24 cellular contexts compared by ENCODE assay signal in the genomic region with DNA sequence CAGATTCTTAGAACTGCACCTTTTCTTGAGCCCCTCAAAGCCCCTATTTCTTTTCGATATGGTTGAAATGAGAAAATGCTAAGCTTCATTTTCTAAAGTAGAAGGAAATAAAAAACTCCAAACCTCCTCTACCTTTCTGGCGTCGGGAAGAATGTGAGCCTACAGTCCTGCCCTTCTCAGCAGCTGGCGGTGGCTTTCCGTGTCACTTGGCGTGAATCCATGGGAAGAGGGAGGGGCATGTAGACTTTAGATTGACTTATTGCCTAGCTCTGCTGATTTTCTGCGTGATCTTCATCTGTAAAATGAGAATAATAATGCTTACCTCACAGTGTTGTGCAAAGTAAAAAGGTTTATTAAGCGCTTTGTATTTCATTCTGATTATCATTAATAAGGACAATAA. TPM values are rescaled to one million over a fixed set of nuclear protein-coding genes. Genes with fewer than 3 reads are reported as not detected.
DNase-seq lines count a peak whose midpoint lies in the region; ATAC-seq and TF ChIP-seq lines count a peak whose summit lies in the region.
"Had no signal": no experiment of that assay in that cellular context is flagged by ENCODE, and none has a peak within 500 bp of the region (broad histone marks: within the 10 kb centered on the region; RNA-seq: fewer than 3 reads in every experiment).

No MANE protein-coding gene starts in this region.

- H3K36me3 ChIP-seq in Karpas-422 (ENCODE audit: insufficient read depth, low read length), result no peaks in the 10 kb centered on the region
- H3K36me3 ChIP-seq in mucosa of descending colon (ENCODE audit: low read depth), result no peaks in the 10 kb centered on the region
- H3K36me3 ChIP-seq: ovary, tibial nerve had no signal

- H3K4me3 ChIP-seq in Karpas-422 (ENCODE audit: low read length), result no peak overlapping the region
- H3K4me3 ChIP-seq in mucosa of descending colon, result no peak overlapping the region
- H3K4me3 ChIP-seq: coronary artery, ovary, SK-N-MC, tibial nerve had no signal

- DNase-seq in Calu3 (peak; percentile 78), Karpas-422 (peak; percentile 16), NCI-H774 (lab: John Stamatoyannopoulos, UW) (peak; percentile 54), mucosa of descending colon (peak; percentile 81 to 97 (median 84)), germinal center (ENCODE audit: low spot score) (no peak), NCI-H128 (lab: John Stamatoyannopoulos, UW; ENCODE audit: unreplicated experiment) (no peak), dermis blood vessel endothelial cell (no peak)
- DNase-seq: activated naive CD8-positive, alpha-beta T cell treated with anti-CD3 and anti-CD28 coated beads, Interleukin-2, amount 10 ng/mL, durations not matched to agents 7 days and 5 days; foreskin fibroblast; GOT3; kidney; naive thymus-derived CD8-positive, alpha-beta T cell; NCI-H1417 treated with DMSO at 0.1 percent for 48 hours; ovary; stimulated activated naive B cell treated with anti-CD40 and anti-IgM and Interleukin-4, amounts not matched to agents 10 μg/mL and 1 μg/mL and 100 μg/mL, for 72 hours had no signal

- TF ChIP-seq CTCF in Calu3 (IDR thresholded peaks at IDR 0.05; ENCODE audit: unreplicated experiment) (no peak), mucosa of descending colon (IDR thresholded peaks at IDR 0.05) (no peak)

- intact Hi-C loops in Calu3 (cut with micrococcal nuclease; ENCODE audit: unreplicated experiment), result no loop called here
- intact Hi-C loops in mucosa of descending colon (cut with DNase I, micrococcal nuclease), result no loop called here

- H3K4me2 ChIP-seq in Karpas-422 (ENCODE audit: low read depth, low read length, poor library complexity, severe bottlenecking), result no peak overlapping the region

- H3K27ac ChIP-seq in Karpas-422 (ENCODE audit: low read length), result no peak overlapping the region
- H3K27ac ChIP-seq: coronary artery, ovary, SK-N-MC, tibial nerve had no signal

- CTCF ChIA-PET in Calu3 (lab: Charles Lee), result interaction anchor here (0.6 to 1.1 kb wide), 3 partner anchors 10 to 207 kb away, joined by 3 to 7 read pairs (median 4); no protein-coding TSS in a partner anchor

- H3K4me1 ChIP-seq in Karpas-422 (ENCODE audit: low read length) (no peaks in the 10 kb centered on the region), mucosa of descending colon (ENCODE audit: low read depth) (peaks cover 5% of the 10 kb centered on the region)
- H3K4me1 ChIP-seq: tibial nerve had no signal

- H3K27me3 Mint-ChIP-seq in Calu3 (ENCODE audit: unreplicated experiment), result no peaks in the 10 kb centered on the region
- H3K27me3 Mint-ChIP-seq: activated naive CD8-positive, alpha-beta T cell treated with anti-CD3 and anti-CD28 coated beads, Interleukin-2, amount 10 ng/mL, durations not matched to agents 7 days and 5 days; brain had no signal

- H3K27ac Mint-ChIP-seq in Calu3 (ENCODE audit: unreplicated experiment), result no peak overlapping the region
- H3K27ac Mint-ChIP-seq: activated naive CD8-positive, alpha-beta T cell treated with anti-CD3 and anti-CD28 coated beads, Interleukin-2, amount 10 ng/mL, durations not matched to agents 7 days and 5 days; activated T-helper 17 cell treated with anti-CD3 and anti-CD28 coated beads, Interleukin-2, amount 50 U/mL, for 72 hours; brain; naive thymus-derived CD8-positive, alpha-beta T cell; stimulated activated naive B cell treated with anti-CD40 and anti-IgM and Interleukin-4, amounts not matched to agents 10 μg/mL and 1 μg/mL and 100 μg/mL, for 72 hours had no signal

- H2AFZ ChIP-seq in Karpas-422 (ENCODE audit: low read length), result no peak overlapping the region

- H3K9me3 ChIP-seq in Karpas-422 (ENCODE audit: low read length) (no peaks in the 10 kb centered on the region), mucosa of descending colon (no peaks in the 10 kb centered on the region)
- H3K9me3 ChIP-seq: ovary, tibial nerve had no signal

- H3K27me3 ChIP-seq in Karpas-422 (ENCODE audit: low read length), result no peaks in the 10 kb centered on the region
- H3K27me3 ChIP-seq: ovary, tibial nerve had no signal

- no peaks in the 10 kb centered on the region for H3K9me2 ChIP-seq in Karpas-422 (replicated peaks; ENCODE audit: insufficient read depth, low read length)

- H3K79me2 ChIP-seq in Karpas-422 (ENCODE audit: low read length), result no peaks in the 10 kb centered on the region

- BruUV-seq in Calu3 (replicated peaks; lab: Mats Ljungman, UMichigan), result no TSS peak

- H3K9me3 Mint-ChIP-seq in Calu3 (ENCODE audit: low read depth, unreplicated experiment), result no peaks in the 10 kb centered on the region
- H3K9me3 Mint-ChIP-seq: activated naive CD8-positive, alpha-beta T cell treated with anti-CD3 and anti-CD28 coated beads, Interleukin-2, amount 10 ng/mL, durations not matched to agents 7 days and 5 days; activated T-helper 17 cell treated with anti-CD3 and anti-CD28 coated beads, Interleukin-2, amount 50 U/mL, for 72 hours; brain; stimulated activated naive B cell treated with anti-CD40 and anti-IgM and Interleukin-4, amounts not matched to agents 10 μg/mL and 1 μg/mL and 100 μg/mL, for 72 hours had no signal

- H3K36me3 Mint-ChIP-seq in Calu3 (ENCODE audit: insufficient read depth, unreplicated experiment), result no peaks in the 10 kb centered on the region
- H3K36me3 Mint-ChIP-seq: activated naive CD8-positive, alpha-beta T cell treated with anti-CD3 and anti-CD28 coated beads, Interleukin-2, amount 10 ng/mL, durations not matched to agents 7 days and 5 days; brain; naive thymus-derived CD8-positive, alpha-beta T cell; stimulated activated naive B cell treated with anti-CD40 and anti-IgM and Interleukin-4, amounts not matched to agents 10 μg/mL and 1 μg/mL and 100 μg/mL, for 72 hours had no signal

- H3K4me3 Mint-ChIP-seq in Calu3 (ENCODE audit: low read depth, unreplicated experiment), result no peak overlapping the region
- H3K4me3 Mint-ChIP-seq: activated naive CD8-positive, alpha-beta T cell treated with anti-CD3 and anti-CD28 coated beads, Interleukin-2, amount 10 ng/mL, durations not matched to agents 7 days and 5 days; activated T-helper 17 cell treated with anti-CD3 and anti-CD28 coated beads, Interleukin-2, amount 50 U/mL, for 72 hours; brain; naive thymus-derived CD8-positive, alpha-beta T cell; stimulated activated naive B cell treated with anti-CD40 and anti-IgM and Interleukin-4, amounts not matched to agents 10 μg/mL and 1 μg/mL and 100 μg/mL, for 72 hours had no signal

- no peaks in the 10 kb centered on the region for H4K20me1 ChIP-seq in Karpas-422 (ENCODE audit: insufficient read depth, low read depth, low read length)

- ATAC-seq in mucosa of descending colon (peak; percentile 99), HG02798 (IDR thresholded peaks at IDR 0.05; ENCODE audit: poor library complexity, unreplicated experiment) (no peak)
- ATAC-seq: activated T-helper 17 cell treated with anti-CD3 and anti-CD28 coated beads, Interleukin-2, amount 50 U/mL, for 72 hours; naive thymus-derived CD8-positive, alpha-beta T cell; Panc1; sciatic nerve; stimulated activated naive B cell treated with anti-CD40 and anti-IgM and Interleukin-4, amounts not matched to agents 10 μg/mL and 1 μg/mL and 100 μg/mL, for 72 hours had no signal

- no peak overlapping the region for H3K9ac ChIP-seq in Karpas-422 (ENCODE audit: low read length)

- peaks cover 14% of the 10 kb centered on the region for H3K4me1 Mint-ChIP-seq in Calu3 (ENCODE audit: low read depth, unreplicated experiment)
- H3K4me1 Mint-ChIP-seq: activated naive CD8-positive, alpha-beta T cell treated with anti-CD3 and anti-CD28 coated beads, Interleukin-2, amount 10 ng/mL, durations not matched to agents 7 days and 5 days; activated T-helper 17 cell treated with anti-CD3 and anti-CD28 coated beads, Interleukin-2, amount 50 U/mL, for 72 hours; naive thymus-derived CD8-positive, alpha-beta T cell; stimulated activated naive B cell treated with anti-CD40 and anti-IgM and Interleukin-4, amounts not matched to agents 10 μg/mL and 1 μg/mL and 100 μg/mL, for 72 hours had no signal

RNA-seq across cellular contexts. Expression of a gene that starts 35.0 kb away (rescaled TPM):
- 76.1 and 111 TPM in 2 replicates for total RNA-seq in Calu3 (2022)
- total RNA-seq in Karpas-422 (2014; rRNA removed; shearing (Covaris generic); ENCODE audit: low replicate concordance), result not detected in 2 replicates
- total RNA-seq in mucosa of descending colon, result 100 to 1,000 TPM; 104 to 356 (median 173) TPM
- 0.17 and 0.19 TPM in 2 replicates for total RNA-seq in dermis blood vessel endothelial cell
- total RNA-seq: activated naive CD8-positive, alpha-beta T cell treated with anti-CD3 and anti-CD28 coated beads, Interleukin-2, amount 10 ng/mL, durations not matched to agents 7 days and 5 days; activated T-helper 17 cell treated with anti-CD3 and anti-CD28 coated beads, Interleukin-2, amount 50 U/mL, for 72 hours; G401; naive thymus-derived CD8-positive, alpha-beta T cell; sciatic nerve had no signal

Comparison
In these comparisons a context has a peak if more than half of its experiments do, and no peak if none do; other contexts are left out.
1. DNase-seq: peak in Calu3 (single experiment), Karpas-422 (single experiment), NCI-H774 (single experiment) and mucosa of descending colon (3 of 3); none in germinal center (single experiment), NCI-H128 (single experiment) and dermis blood vessel endothelial cell (single experiment).
2. RNA of a gene that starts 35.0 kb away (total RNA-seq): 104 to 356 TPM in mucosa of descending colon and 76.1 to 111 TPM in Calu3; 0.17 to 0.19 TPM in dermis blood vessel endothelial cell and not detected in Karpas-422; every median in the first group is over 10 times any median in the second.